ENCODE assay signal across 1 cellular context in the genomic region with DNA sequence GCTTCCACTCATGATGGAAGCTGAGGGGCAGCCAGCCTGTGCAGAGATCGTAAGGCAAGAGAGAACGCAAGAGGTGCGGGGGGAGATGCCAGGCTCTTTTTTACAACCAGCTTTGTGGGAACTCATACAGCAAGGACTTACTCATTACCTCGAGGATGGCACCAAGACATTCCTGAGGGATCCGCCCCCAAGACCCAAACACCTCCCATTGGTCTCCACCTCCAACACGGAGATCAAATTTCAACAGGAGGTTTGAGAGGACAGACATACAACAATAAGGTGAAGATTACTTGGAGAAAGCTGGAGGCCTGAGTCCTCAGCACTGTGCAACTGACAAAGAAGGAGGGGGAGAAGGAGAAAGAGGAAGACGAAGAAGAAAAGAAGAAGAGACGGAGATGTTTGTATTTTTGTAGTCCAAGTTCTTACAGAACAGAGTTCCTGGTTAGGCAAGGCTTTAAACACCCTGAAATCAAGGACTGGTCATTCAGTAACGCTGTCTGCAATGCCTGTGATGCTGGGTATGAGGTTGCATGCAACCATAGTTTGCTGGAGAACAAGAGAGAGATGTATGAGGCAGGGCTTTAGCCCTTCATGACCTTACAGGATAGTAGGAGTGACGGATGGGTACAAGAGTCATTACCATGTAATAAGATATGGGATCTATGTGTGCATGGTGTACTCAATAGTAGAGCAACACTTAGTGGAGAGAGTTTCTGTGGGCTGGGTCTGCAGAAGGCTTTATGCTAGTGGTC.
TF ChIP-seq lines count a peak whose summit lies in the region.

No MANE protein-coding gene starts in this region.

TF ChIP-seq in K562, 482 proteins besides CTCF, POLR2A, EP300 and RAD21 (continued from another document):
- TF ChIP-seq, protein P1, sequence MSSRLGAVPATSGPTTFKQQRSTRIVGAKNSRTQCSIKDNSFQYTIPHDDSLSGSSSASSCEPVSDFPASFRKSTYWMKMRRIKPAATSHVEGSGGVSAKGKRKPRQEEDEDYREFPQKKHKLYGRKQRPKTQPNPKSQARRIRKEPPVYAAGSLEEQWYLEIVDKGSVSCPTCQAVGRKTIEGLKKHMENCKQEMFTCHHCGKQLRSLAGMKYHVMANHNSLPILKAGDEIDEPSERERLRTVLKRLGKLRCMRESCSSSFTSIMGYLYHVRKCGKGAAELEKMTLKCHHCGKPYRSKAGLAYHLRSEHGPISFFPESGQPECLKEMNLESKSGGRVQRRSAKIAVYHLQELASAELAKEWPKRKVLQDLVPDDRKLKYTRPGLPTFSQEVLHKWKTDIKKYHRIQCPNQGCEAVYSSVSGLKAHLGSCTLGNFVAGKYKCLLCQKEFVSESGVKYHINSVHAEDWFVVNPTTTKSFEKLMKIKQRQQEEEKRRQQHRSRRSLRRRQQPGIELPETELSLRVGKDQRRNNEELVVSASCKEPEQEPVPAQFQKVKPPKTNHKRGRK (tag; IDR thresholded peaks at IDR 0.05): peak; percentile 89
